Comparison of ENCODE assay signal across 7 cellular contexts in genomic region chr1:234970731-234971476, GRCh38.
DNase-seq lines count a peak whose midpoint lies in the region; ATAC-seq and TF ChIP-seq lines count a peak whose summit lies in the region.

No MANE protein-coding gene starts in this region.

- H3K4me3 Mint-ChIP-seq in WTC11: peak overlapping the region; percentile 63
- peak overlapping the region in 5 of 10 donors; percentile 10 to 74 (median 43) for H3K4me3 Mint-ChIP-seq in naive thymus-derived CD4-positive, alpha-beta T cell

- POLR2A ChIA-PET in WTC11 (lab: Charles Lee): interaction anchor here (0.6 to 1.8 kb wide), 7 partner anchors 9 to 359 kb away, joined by 3 to 11 read pairs (median 4); no protein-coding TSS in a partner anchor
- POLR2A ChIA-PET in naive thymus-derived CD4-positive, alpha-beta T cell (lab: Charles Lee): interaction anchor here (2.2 kb wide), 1 partner anchor 8 kb away, joined by 7 read pairs; no protein-coding TSS in a partner anchor

- H3K27ac Mint-ChIP-seq in WTC11: peak overlapping the region; percentile 90
- peak overlapping the region in 6 of 9 donors; percentile 0 to 93 (median 22) for H3K27ac Mint-ChIP-seq in naive thymus-derived CD4-positive, alpha-beta T cell

- CTCF ChIA-PET in WTC11 (lab: Charles Lee): interaction anchor here (1.4 to 2.0 kb wide), 4 partner anchors 12 to 471 kb away, joined by 4 to 15 read pairs (median 10); no protein-coding TSS in a partner anchor
- CTCF ChIA-PET in naive thymus-derived CD4-positive, alpha-beta T cell (lab: Charles Lee): interaction anchor here (0.6 to 1.6 kb wide), 2 partner anchors 9 to 372 kb away, joined by 3 to 6 read pairs; no protein-coding TSS in a partner anchor

- peaks cover 48% of the 10 kb centered on the region for H3K4me1 ChIP-seq in HUES64 (ENCODE audit: insufficient read depth, low read length)
- peaks cover 0 to 36% of the 10 kb centered on the region in 2 donors for H3K4me1 ChIP-seq in naive thymus-derived CD4-positive, alpha-beta T cell (ENCODE audit: control insufficient read depth in 2 of 2, insufficient read depth in 2 of 2, low read length in 2 of 2)

- H3K27me3 ChIP-seq in HUES64 (ENCODE audit: insufficient read depth, low read length): no peaks in the 10 kb centered on the region
- H3K27me3 ChIP-seq in naive thymus-derived CD4-positive, alpha-beta T cell (ENCODE audit: control insufficient read depth in 2 of 2, insufficient read depth in 2 of 2, low read length in 2 of 2): no peaks in the 10 kb centered on the region

- H3K4me1 Mint-ChIP-seq in WTC11: peaks cover 45% of the 10 kb centered on the region
- H3K4me1 Mint-ChIP-seq in naive thymus-derived CD4-positive, alpha-beta T cell: peaks cover 26 to 66% (median 35%) of the 10 kb centered on the region in 7 donors

- DNase-seq in GM13977 (ENCODE audit: low spot score) (peak; percentile 43), WTC11 (ENCODE audit: low spot score) (peak; percentile 76), fibroblast of gingiva (ENCODE audit: low read depth) (peak; percentile 99), NCI-H1105 (lab: John Stamatoyannopoulos, UW) (no peak)
- DNase-seq in naive thymus-derived CD4-positive, alpha-beta T cell: peak in 1 of 9 donors; percentile 35
- no peak for DNase-seq in central memory CD4-positive, alpha-beta T cell

- H3K9ac ChIP-seq in HUES64 (ENCODE audit: low read depth, low read length): peak overlapping the region; percentile 38

- H3K36me3 Mint-ChIP-seq in WTC11: no peaks in the 10 kb centered on the region
- peaks cover 0 to 10% (median 3%) of the 10 kb centered on the region in 5 donors for H3K36me3 Mint-ChIP-seq in naive thymus-derived CD4-positive, alpha-beta T cell

- H3K27me3 Mint-ChIP-seq in WTC11 (ENCODE audit: low read depth): peaks cover 14% of the 10 kb centered on the region
- no peaks in the 10 kb centered on the region for H3K27me3 Mint-ChIP-seq in naive thymus-derived CD4-positive, alpha-beta T cell

- H3K9me3 ChIP-seq in HUES64 (ENCODE audit: insufficient read depth, low read depth, low read length): no peaks in the 10 kb centered on the region
- H3K9me3 ChIP-seq in naive thymus-derived CD4-positive, alpha-beta T cell (ENCODE audit: control insufficient read depth in 2 of 3, low read length in 3 of 3): no peaks in the 10 kb centered on the region

- peak overlapping the region; percentile 4; the same call in 1 of the 2 replicates for H3K4me3 ChIP-seq in HUES64 (ENCODE audit: low read length)
- no peak overlapping the region for H3K4me3 ChIP-seq in naive thymus-derived CD4-positive, alpha-beta T cell (ENCODE audit: low read length)

- peak overlapping the region; percentile 85 for H3K27ac ChIP-seq in HUES64 (ENCODE audit: low read depth, low read length)
- no peak overlapping the region for H3K27ac ChIP-seq in naive thymus-derived CD4-positive, alpha-beta T cell (ENCODE audit: low read depth, low read length)

- H3K36me3 ChIP-seq in HUES64 (ENCODE audit: insufficient read depth, low read length): no peaks in the 10 kb centered on the region
- H3K36me3 ChIP-seq in naive thymus-derived CD4-positive, alpha-beta T cell (ENCODE audit: control insufficient read depth in 2 of 3, insufficient read depth in 3 of 3, low read length in 3 of 3): no peaks in the 10 kb centered on the region

- in situ Hi-C loops in GM13977 (cut with MboI; ENCODE audit: low pct_unique_long_range_greater_than_20kb, low sequenced_read_pairs, unreplicated experiment): loop anchor here (10.0 kb wide), 1 partner anchor 476 kb away; no protein-coding TSS in a partner anchor

- no peaks in the 10 kb centered on the region for H3K9me3 Mint-ChIP-seq in WTC11
- peaks cover 0 to 5% (median 0%) of the 10 kb centered on the region in 11 donors for H3K9me3 Mint-ChIP-seq in naive thymus-derived CD4-positive, alpha-beta T cell

- intact Hi-C loops in naive thymus-derived CD4-positive, alpha-beta T cell (cut with micrococcal nuclease): no loop called here

- no peak for TF ChIP-seq CTCF in GM13977 (IDR thresholded peaks at IDR 0.05; ENCODE audit: extremely low read depth, insufficient read depth, missing control alignments)
- TF ChIP-seq CTCF in WTC11 (IDR thresholded peaks at IDR 0.05): no peak

- WGBS in HUES64: 35% methylated on average over 12 of the region's 12 CpGs

- peak; percentile 76 for ATAC-seq in WTC11
- ATAC-seq in naive thymus-derived CD4-positive, alpha-beta T cell: no peak

TF ChIP-seq in WTC11, 78 proteins besides CTCF, POLR2A, EP300 and RAD21:
- TF ChIP-seq ETV6 (CRISPR knock-in tag; IDR thresholded peaks at IDR 0.05): 0 out of 2 replicates have a peak, but pooled peaks have one; percentile 40
- TF ChIP-seq MAX (CRISPR knock-in tag; IDR thresholded peaks at IDR 0.05): peak; percentile 65
- TF ChIP-seq ZNF281 (CRISPR knock-in tag; IDR thresholded peaks at IDR 0.05): 0 out of 2 replicates have a peak, but pooled peaks have one; percentile 39
- 0 out of 2 replicates have a peak, but pooled peaks have one; percentile 29 for TF ChIP-seq ZBTB43 (CRISPR knock-in tag; IDR thresholded peaks at IDR 0.05)
- peak; percentile 96 for TF ChIP-seq PRDM15 (CRISPR knock-in tag; IDR thresholded peaks at IDR 0.05)
- TF ChIP-seq FOXP1 (CRISPR knock-in tag; IDR thresholded peaks at IDR 0.05; ENCODE audit: borderline replicate concordance): no peak
- no peak for TF ChIP-seq MLX (CRISPR knock-in tag; IDR thresholded peaks at IDR 0.05)
- TF ChIP-seq MYBL2 (CRISPR knock-in tag; IDR thresholded peaks at IDR 0.05): peak; percentile 32; the same call in 1 of the 2 replicates
- TF ChIP-seq CREM (CRISPR knock-in tag; IDR thresholded peaks at IDR 0.05): 0 out of 2 replicates have a peak, but pooled peaks have one; percentile 39

Comparison
In these comparisons a context has a peak if more than half of its experiments do, and no peak if none do; other contexts are left out.
1. DNase-seq: peak in GM13977 (single experiment), WTC11 (single experiment) and fibroblast of gingiva (single experiment); none in central memory CD4-positive, alpha-beta T cell (single experiment) and NCI-H1105 (single experiment).